Comparison of ENCODE assay signal across 1 cellular context in the genomic region with DNA sequence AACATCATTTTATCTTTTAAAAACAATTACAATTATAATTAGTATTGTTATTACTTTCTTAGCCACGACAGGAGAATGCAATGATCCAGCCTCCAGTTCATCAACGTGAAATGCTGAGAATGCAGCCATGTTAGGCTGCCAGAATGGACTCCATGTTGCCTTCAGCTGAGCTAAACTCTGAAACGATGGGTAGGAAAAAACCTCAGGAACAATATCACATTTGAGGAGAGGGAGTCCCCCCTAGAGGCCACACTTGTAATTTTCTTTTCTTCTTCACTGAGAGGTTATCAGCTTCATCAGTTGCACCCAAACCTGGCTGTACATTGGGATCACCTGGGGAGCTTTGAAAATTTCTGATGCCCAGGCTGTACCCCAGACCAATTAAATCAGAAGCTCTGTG.
TF ChIP-seq lines count a peak whose summit lies in the region.

No MANE protein-coding gene starts in this region.

TF ChIP-seq in HepG2, 621 proteins besides CTCF, POLR2A, EP300 and RAD21 (continued from another document):
- TF ChIP-seq ZFP41 (CRISPR knock-in tag; IDR thresholded peaks at IDR 0.05; ENCODE audit: borderline replicate concordance) = no peak
TF ChIP-seq in HepG2: peak in this region for 1.
